ENCODE assay signal across 13 cellular contexts in the genomic region with DNA sequence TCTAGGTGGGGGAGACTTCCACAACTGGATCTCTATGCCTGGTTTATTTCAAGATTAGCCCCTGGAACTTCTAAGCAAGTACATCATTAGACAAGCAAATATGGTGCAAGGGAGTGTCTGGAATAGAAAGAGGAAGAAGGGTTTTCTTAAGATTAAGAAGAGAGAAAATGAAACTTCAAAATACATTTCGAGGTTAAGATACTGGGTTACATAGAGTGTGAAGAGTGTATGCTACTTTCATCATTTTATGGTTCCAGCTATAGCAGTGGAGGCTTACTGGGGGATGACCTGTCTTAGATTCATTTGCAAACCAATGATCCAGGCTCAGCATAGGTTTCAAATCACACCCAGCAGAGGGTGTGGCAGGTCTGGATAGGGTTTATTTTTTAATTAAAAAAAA.
DNase-seq lines count a peak whose midpoint lies in the region; ATAC-seq and TF ChIP-seq lines count a peak whose summit lies in the region.
"Had no signal": no experiment of that assay in that cellular context is flagged by ENCODE, and none has a peak within 500 bp of the region (broad histone marks: within the 10 kb centered on the region; RNA-seq: fewer than 3 reads in every experiment).

No MANE protein-coding gene starts in this region.

- no peak overlapping the region for H3K27ac ChIP-seq in effector memory CD4-positive, alpha-beta T cell (ENCODE audit: insufficient read depth, low read length, poor library complexity, severe bottlenecking)
- H3K27ac ChIP-seq in testis (no peak overlapping the region), uterus (no peak overlapping the region)

- TF ChIP-seq CTCF in testis (IDR thresholded peaks at IDR 0.05) (no peak), uterus (IDR thresholded peaks at IDR 0.05) (no peak)

- H3K36me3 ChIP-seq in effector memory CD4-positive, alpha-beta T cell (ENCODE audit: control insufficient read depth, insufficient read depth, low read length) = no peaks in the 10 kb centered on the region
- H3K36me3 ChIP-seq in testis (ENCODE audit: low read depth, missing control alignments) (no peaks in the 10 kb centered on the region), uterus (no peaks in the 10 kb centered on the region)

- 89 to 95% methylated on average over 1 of the region's 1 CpG for WGBS in testis, 2 donors

- no peak overlapping the region for H3K4me3 ChIP-seq in effector memory CD4-positive, alpha-beta T cell (ENCODE audit: insufficient read depth, low read depth, low read length, poor library complexity, severe bottlenecking)
- H3K4me3 ChIP-seq in testis (no peak overlapping the region), uterus (no peak overlapping the region)

- TF ChIP-seq POLR2A in testis (IDR thresholded peaks at IDR 0.05) (no peak), uterus (IDR thresholded peaks at IDR 0.05) (no peak)

- no peaks in the 10 kb centered on the region for H3K27me3 ChIP-seq in effector memory CD4-positive, alpha-beta T cell (replicated peaks; ENCODE audit: control insufficient read depth, insufficient read depth, low read length, poor library complexity, severe bottlenecking)
- H3K27me3 ChIP-seq in testis (no peaks in the 10 kb centered on the region), uterus (no peaks in the 10 kb centered on the region)

- peaks cover 7% of the 10 kb centered on the region for H3K9me3 ChIP-seq in effector memory CD4-positive, alpha-beta T cell (ENCODE audit: control insufficient read depth, low read length)
- H3K9me3 ChIP-seq in testis (no peaks in the 10 kb centered on the region), uterus (peaks cover 0 to 3% of the 10 kb centered on the region in 2 donors)
- H3K9me3 ChIP-seq: Caco-2 had no signal

- DNase-seq in OCI-M1 (lab: John Stamatoyannopoulos, UW) (peak; percentile 42), amygdala (lab: John Stamatoyannopoulos, UW) (no peak), testis (no peak), uterus (no peak)
- DNase-seq in effector memory CD4-positive, alpha-beta T cell = no peak
- DNase-seq: activated CD8-positive, alpha-beta memory T cell treated with anti-CD3 and anti-CD28 coated beads for 24 hours; Caco-2; hippocampal formation; KG1; NCI-H510A treated with DMSO at 0.1 percent for 48 hours had no signal

- ATAC-seq in GM19023 (IDR thresholded peaks at IDR 0.05; ENCODE audit: unreplicated experiment) (peak; percentile 72), GM21619 (IDR thresholded peaks at IDR 0.05; ENCODE audit: unreplicated experiment) (peak; percentile 89), HG03135 (IDR thresholded peaks at IDR 0.05; ENCODE audit: unreplicated experiment) (peak; percentile 95)

- intact Hi-C loops in testis (cut with DNase I; ENCODE audit: low total_unique reads) (no loop called here), uterus (cut with DNase I; ENCODE audit: low total_unique reads) (no loop called here)

- H3K4me1 ChIP-seq in effector memory CD4-positive, alpha-beta T cell (ENCODE audit: control insufficient read depth, insufficient read depth, low read length, poor library complexity, severe bottlenecking) = no peaks in the 10 kb centered on the region
- no peaks in the 10 kb centered on the region for H3K4me1 ChIP-seq in testis
- no peaks in the 10 kb centered on the region for H3K4me1 ChIP-seq in uterus
- H3K4me1 ChIP-seq: Caco-2 had no signal
